Comparison of ENCODE assay signal across 1 cellular context in genomic region chr10:8410506-8410905, GRCh38.
TF ChIP-seq lines count a peak whose summit lies in the region.

No MANE protein-coding gene starts in this region.

TF ChIP-seq in WTC11, 78 proteins besides CTCF, POLR2A, EP300 and RAD21 (continued from another document):
- TF ChIP-seq, protein P1, sequence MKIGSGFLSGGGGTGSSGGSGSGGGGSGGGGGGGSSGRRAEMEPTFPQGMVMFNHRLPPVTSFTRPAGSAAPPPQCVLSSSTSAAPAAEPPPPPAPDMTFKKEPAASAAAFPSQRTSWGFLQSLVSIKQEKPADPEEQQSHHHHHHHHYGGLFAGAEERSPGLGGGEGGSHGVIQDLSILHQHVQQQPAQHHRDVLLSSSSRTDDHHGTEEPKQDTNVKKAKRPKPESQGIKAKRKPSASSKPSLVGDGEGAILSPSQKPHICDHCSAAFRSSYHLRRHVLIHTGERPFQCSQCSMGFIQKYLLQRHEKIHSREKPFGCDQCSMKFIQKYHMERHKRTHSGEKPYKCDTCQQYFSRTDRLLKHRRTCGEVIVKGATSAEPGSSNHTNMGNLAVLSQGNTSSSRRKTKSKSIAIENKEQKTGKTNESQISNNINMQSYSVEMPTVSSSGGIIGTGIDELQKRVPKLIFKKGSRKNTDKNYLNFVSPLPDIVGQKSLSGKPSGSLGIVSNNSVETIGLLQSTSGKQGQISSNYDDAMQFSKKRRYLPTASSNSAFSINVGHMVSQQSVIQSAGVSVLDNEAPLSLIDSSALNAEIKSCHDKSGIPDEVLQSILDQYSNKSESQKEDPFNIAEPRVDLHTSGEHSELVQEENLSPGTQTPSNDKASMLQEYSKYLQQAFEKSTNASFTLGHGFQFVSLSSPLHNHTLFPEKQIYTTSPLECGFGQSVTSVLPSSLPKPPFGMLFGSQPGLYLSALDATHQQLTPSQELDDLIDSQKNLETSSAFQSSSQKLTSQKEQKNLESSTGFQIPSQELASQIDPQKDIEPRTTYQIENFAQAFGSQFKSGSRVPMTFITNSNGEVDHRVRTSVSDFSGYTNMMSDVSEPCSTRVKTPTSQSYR (CRISPR knock-in tag; IDR thresholded peaks at IDR 0.05) = no peak
- TF ChIP-seq ZNF425 (CRISPR knock-in tag; conservative IDR thresholded peaks at IDR 0.05) = no peak
- TF ChIP-seq ZNF219 (CRISPR knock-in tag; IDR thresholded peaks at IDR 0.05; ENCODE audit: borderline replicate concordance) = no peak
- TF ChIP-seq ARID4B (CRISPR knock-in tag; IDR thresholded peaks at IDR 0.05; ENCODE audit: borderline replicate concordance) = no peak
